ENCODE assay signal across 26 cellular contexts in the genomic region with DNA sequence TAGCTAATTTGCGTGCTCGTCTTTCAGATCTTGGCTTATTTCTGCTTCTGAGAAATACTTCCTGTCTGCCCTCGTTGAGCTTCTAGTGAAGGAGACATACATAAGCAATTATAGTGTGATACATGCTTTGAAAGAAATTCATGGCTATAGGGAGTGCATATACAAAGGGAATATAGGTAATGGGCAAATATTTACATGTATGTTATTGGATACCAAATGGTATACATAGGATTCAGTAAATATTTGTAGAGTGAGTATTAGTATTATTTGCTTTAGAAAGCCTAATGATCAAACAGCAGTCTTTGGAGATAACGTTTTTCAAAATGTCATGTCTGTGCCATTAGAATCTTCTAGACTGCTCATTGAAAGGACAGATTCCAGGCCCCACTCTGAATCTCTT. TPM values are rescaled to one million over a fixed set of nuclear protein-coding genes. Genes with fewer than 3 reads are reported as not detected.
"Had no signal": no experiment of that assay in that cellular context is flagged by ENCODE, and none has a peak within 500 bp of the region (broad histone marks: within the 10 kb centered on the region; RNA-seq: fewer than 3 reads in every experiment).

No MANE protein-coding gene starts in this region.

- H3K9me3 Mint-ChIP-seq: activated naive CD4-positive, alpha-beta T cell treated with anti-CD3 and anti-CD28 coated beads, Interleukin-2, amount 10 ng/mL, durations not matched to agents 7 days and 5 days; activated naive CD8-positive, alpha-beta T cell treated with anti-CD3 and anti-CD28 coated beads for 36 hours; activated T-cell treated with anti-CD3 and anti-CD28 coated beads, Interleukin-2, amount 50 U/mL, for 4 hours; activated T-helper 2 cell treated with anti-CD3 and anti-CD28 coated beads, Interferon-gamma antibody, Interleukin-2, Interleukin-4, amounts not matched to agents 10 μg/mL and 5 μg/mL and 100 μg/mL, durations not matched to agents 14 hours and 24 hours and 36 hours; T-cell had no signal

- H3K4me3 ChIP-seq: PC-9 had no signal

- H3K4me3 Mint-ChIP-seq: activated naive CD4-positive, alpha-beta T cell treated with anti-CD3 and anti-CD28 coated beads, Interleukin-2, amount 10 ng/mL, durations not matched to agents 7 days and 5 days; activated naive CD8-positive, alpha-beta T cell treated with anti-CD3 and anti-CD28 coated beads for 36 hours; activated T-cell treated with anti-CD3 and anti-CD28 coated beads, Interleukin-2, amount 50 U/mL, for 4 hours; T-cell had no signal

- H3K27me3 ChIP-seq: brain microvascular endothelial cell had no signal

- H3K27ac Mint-ChIP-seq: activated naive CD4-positive, alpha-beta T cell treated with anti-CD3 and anti-CD28 coated beads, Interleukin-2, amount 10 ng/mL, durations not matched to agents 7 days and 5 days; activated naive CD8-positive, alpha-beta T cell treated with anti-CD3 and anti-CD28 coated beads for 36 hours; activated T-helper 2 cell treated with anti-CD3 and anti-CD28 coated beads, Interferon-gamma antibody, Interleukin-2, Interleukin-4, amounts not matched to agents 10 μg/mL and 5 μg/mL and 100 μg/mL, durations not matched to agents 14 hours and 24 hours and 36 hours; T-cell had no signal

- H3K36me3 ChIP-seq: brain microvascular endothelial cell had no signal

- H3K27me3 Mint-ChIP-seq: activated naive CD8-positive, alpha-beta T cell treated with anti-CD3 and anti-CD28 coated beads for 36 hours; T-cell had no signal

- H3K36me3 Mint-ChIP-seq: T-cell had no signal

- FAIRE-seq: colon had no signal

- DNase-seq: activated CD4-positive, alpha-beta T cell treated with anti-CD3 and anti-CD28 coated beads for 4 hours; activated CD4-positive, alpha-beta T cell treated with anti-CD3 and anti-CD28 coated beads, Interleukin-2, amount 50 U/mL, for 4 hours; activated CD8-positive, alpha-beta memory T cell treated with anti-CD3 and anti-CD28 coated beads for 24 hours; activated gamma-delta T cell treated with Interleukin-2 at 50 U/mL for 16 hours; activated naive CD4-positive, alpha-beta T cell treated with anti-CD3 and anti-CD28 coated beads, Interleukin-2, amount 10 ng/mL, durations not matched to agents 7 days and 5 days; activated naive CD8-positive, alpha-beta T cell treated with anti-CD3 and anti-CD28 coated beads for 36 hours; activated T-cell treated with anti-CD3 and anti-CD28 coated beads, Interleukin-2, amount 50 U/mL, for 4 hours; brain microvascular endothelial cell; cerebellar nuclear complex; MM.1S; NCI-H1105; NCI-H1436; NCI-H1694 treated with DMSO at 0.1 percent for 48 hours; NCI-H2029 treated with DMSO at 0.1 percent for 48 hours; NCI-H2171; NCI-H2227 treated with DMSO at 0.1 percent for 48 hours; NCI-H446 treated with DMSO at 0.1 percent for 48 hours; NCI-H524 treated with DMSO at 0.1 percent for 48 hours; PC-9; SHP77 treated with DMSO at 0.1 percent for 48 hours; T-cell had no signal

RNA-seq across cellular contexts. Expression of a gene that starts 5.4 kb away (rescaled TPM):
- total RNA-seq: activated T-cell treated with anti-CD3 and anti-CD28 coated beads, Interleukin-2, amount 50 U/mL, for 4 hours; activated T-helper 2 cell treated with anti-CD3 and anti-CD28 coated beads, Interferon-gamma antibody, Interleukin-2, Interleukin-4, amounts not matched to agents 10 μg/mL and 5 μg/mL and 100 μg/mL, durations not matched to agents 14 hours and 24 hours and 36 hours; cardiac septum; SK-MEL-5; T-cell; T-helper 2 cell treated with Interferon-gamma antibody and Interleukin-4, amounts not matched to agents 100 ng/mL and 5 ng/mL, for 36 hours had no signal
